In the genomic region with DNA sequence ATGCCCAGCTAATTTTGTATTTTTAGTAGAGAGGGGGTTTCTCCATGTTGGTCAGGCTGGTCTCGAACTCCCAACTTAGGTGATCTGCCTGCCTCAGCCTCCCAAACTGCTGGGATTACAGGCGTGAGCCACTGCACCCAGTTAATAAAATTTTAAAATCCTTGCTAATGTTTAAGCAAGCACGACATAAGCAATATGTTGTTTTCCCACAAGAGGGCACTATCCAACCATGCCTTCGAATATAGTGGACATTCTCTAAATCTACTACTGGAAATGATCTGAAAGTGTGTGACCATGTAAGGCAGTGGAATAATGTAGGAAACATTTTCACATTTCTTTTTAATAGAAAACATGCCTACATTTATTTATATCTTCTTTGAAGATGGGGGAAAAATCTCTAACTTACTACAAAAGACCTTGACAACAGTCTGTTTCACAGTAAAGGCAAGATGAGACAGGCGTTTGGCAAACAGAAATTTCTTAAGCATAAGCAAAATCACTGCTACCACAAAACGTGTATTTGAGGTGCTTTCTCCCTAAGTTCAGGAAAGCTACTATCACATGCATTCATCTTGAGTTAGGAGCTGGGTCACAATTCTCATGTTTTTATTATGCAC, we compare ENCODE assay signal across 7 cellular contexts. TPM values are rescaled to one million over a fixed set of nuclear protein-coding genes. Genes with fewer than 3 reads are reported as not detected.
A peak's percentile ranks its signal among the peaks of the same experiment; 100 is the strongest.
DNase-seq lines count a peak whose midpoint lies in the region; ATAC-seq and TF ChIP-seq lines count a peak whose summit lies in the region.

No MANE protein-coding gene starts in this region.

- peak; percentile 3 for DNase-seq in GDM1 (lab: John Stamatoyannopoulos, UW)
- DNase-seq in T-cell: peak in 5 of 34 experiments; percentile 5 to 20 (median 14)
- DNase-seq in fibroblast of peridontal ligament (ENCODE audit: extremely low read depth): peak; percentile 96
- peak in 6 of 10 donors; percentile 7 to 42 (median 28) for DNase-seq in naive thymus-derived CD8-positive, alpha-beta T cell

- H3K4me2 ChIP-seq in Loucy (ENCODE audit: low read depth, low read length, poor library complexity, severe bottlenecking): no peak overlapping the region

- H3K9me2 ChIP-seq in Loucy (replicated peaks; ENCODE audit: low read depth, low read length): no peaks in the 10 kb centered on the region

- H3K79me2 ChIP-seq in Loucy (ENCODE audit: insufficient read depth, low read length): peaks cover 34% of the 10 kb centered on the region; the same call in 1 of the 2 replicates

- no peaks in the 10 kb centered on the region for H3F3A ChIP-seq in Loucy (ENCODE audit: low read depth)

- ATAC-seq in T-cell (replicated peaks in 1 of 4): peak in 3 of 4 experiments; percentile 35 to 43 (median 43)
- peak in 1 of 2 donors; percentile 48 for ATAC-seq in naive thymus-derived CD8-positive, alpha-beta T cell
- ATAC-seq in HG03135 (IDR thresholded peaks at IDR 0.05; ENCODE audit: unreplicated experiment): no peak
- no peak for ATAC-seq in GM21786 (IDR thresholded peaks at IDR 0.05; ENCODE audit: unreplicated experiment)

- peaks cover 23 to 35% (median 30%) of the 10 kb centered on the region in 3 donors for H3K4me1 Mint-ChIP-seq in T-cell
- peaks cover 6 to 30% (median 22%) of the 10 kb centered on the region in 4 donors for H3K4me1 Mint-ChIP-seq in naive thymus-derived CD8-positive, alpha-beta T cell

- H4K20me1 ChIP-seq in Loucy (ENCODE audit: insufficient read depth, low read length, poor library complexity, severe bottlenecking): peaks cover 20% of the 10 kb centered on the region

- no peak overlapping the region for H3K4me3 Mint-ChIP-seq in T-cell
- H3K4me3 Mint-ChIP-seq in naive thymus-derived CD8-positive, alpha-beta T cell: no peak overlapping the region

- H3K36me3 ChIP-seq in Loucy (ENCODE audit: insufficient read depth, low read length): peaks cover 14% of the 10 kb centered on the region; the same call in 1 of the 2 replicates

- POLR2A ChIA-PET in T-cell (lab: Charles Lee): no interaction called here
- POLR2A ChIA-PET in naive thymus-derived CD8-positive, alpha-beta T cell (lab: Charles Lee): interaction anchor here (0.7 kb wide), 1 partner anchor 706 kb away, joined by 3 read pairs; no protein-coding TSS in a partner anchor

- peaks cover 12% of the 10 kb centered on the region for H3K36me3 Mint-ChIP-seq in T-cell
- peaks cover 0 to 23% (median 4%) of the 10 kb centered on the region in 3 donors for H3K36me3 Mint-ChIP-seq in naive thymus-derived CD8-positive, alpha-beta T cell

- CTCF ChIA-PET in T-cell (lab: Charles Lee): interaction anchor here (0.6 to 1.6 kb wide), 8 partner anchors 9 to 1086 kb away, joined by 3 to 6 read pairs (median 4); a partner anchor contains a TSS

- no peak overlapping the region for H3K4me3 ChIP-seq in Loucy (ENCODE audit: low read length, poor library complexity, severe bottlenecking)

- peaks cover 17% of the 10 kb centered on the region for H3K4me1 ChIP-seq in Loucy (ENCODE audit: insufficient read depth, low read length, poor library complexity, severe bottlenecking)

- H2AFZ ChIP-seq in Loucy (ENCODE audit: low read length): no peak overlapping the region

- no peaks in the 10 kb centered on the region for H3K9me3 Mint-ChIP-seq in T-cell
- H3K9me3 Mint-ChIP-seq in naive thymus-derived CD8-positive, alpha-beta T cell: no peaks in the 10 kb centered on the region

- no peak overlapping the region for H3K9ac ChIP-seq in Loucy (ENCODE audit: low read depth, low read length, poor library complexity, severe bottlenecking)

- no peaks in the 10 kb centered on the region for H3K27me3 ChIP-seq in Loucy (ENCODE audit: insufficient read depth, low read length, poor library complexity, severe bottlenecking)

- H3K27ac Mint-ChIP-seq in T-cell: no peak overlapping the region
- H3K27ac Mint-ChIP-seq in naive thymus-derived CD8-positive, alpha-beta T cell: peak overlapping the region in 2 of 10 donors; percentile 37 to 73

- H3K9me3 ChIP-seq in Loucy (ENCODE audit: insufficient read depth, low read depth, low read length): no peaks in the 10 kb centered on the region

- peak; percentile 72 for TF ChIP-seq CTCF in Loucy (conservative IDR thresholded peaks at IDR 0.05; ENCODE audit: low read length)

- no peaks in the 10 kb centered on the region for H3K27me3 Mint-ChIP-seq in T-cell
- no peaks in the 10 kb centered on the region for H3K27me3 Mint-ChIP-seq in naive thymus-derived CD8-positive, alpha-beta T cell

RNA-seq across cellular contexts. Expression of a gene that starts 38.2 kb away (rescaled TPM):
- 10 to 100 TPM; 58.3 to 67.2 (median 65.9) TPM for total RNA-seq in T-cell
- 10 to 100 TPM; 59.9 to 76.2 TPM for total RNA-seq in naive thymus-derived CD8-positive, alpha-beta T cell
- 10 to 100 TPM; 58.7 to 60.2 (median 59.0) TPM for polyA plus RNA-seq in naive thymus-derived CD8-positive, alpha-beta T cell

Comparison
In these comparisons a context has a peak if more than half of its experiments do, and no peak if none do; other contexts are left out.
1. ATAC-seq: peak in T-cell (3 of 4); none in HG03135 (single experiment) and GM21786 (single experiment).